15 cellular contexts compared by ENCODE assay signal in the genomic region with DNA sequence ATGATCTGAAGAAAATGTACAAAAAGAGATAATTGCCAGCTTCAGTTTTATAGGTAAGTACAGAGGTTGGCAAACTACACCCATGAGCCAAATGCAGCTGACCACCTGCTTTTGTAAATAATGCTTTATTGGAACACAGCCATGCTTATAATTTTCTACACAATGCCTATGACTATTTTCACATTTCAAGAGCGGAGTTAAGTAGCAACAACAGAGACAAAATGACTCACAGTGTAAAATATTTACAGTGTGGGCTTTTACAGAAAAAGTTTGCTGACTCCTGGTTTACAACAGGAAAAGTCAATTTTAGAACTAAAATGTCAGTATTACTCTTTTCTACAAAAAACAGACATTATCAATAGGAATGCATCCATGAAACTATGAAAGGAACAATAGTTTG. TPM values are rescaled to one million over a fixed set of nuclear protein-coding genes. Genes with fewer than 3 reads are reported as not detected.
DNase-seq lines count a peak whose midpoint lies in the region; ATAC-seq and TF ChIP-seq lines count a peak whose summit lies in the region.
"Had no signal": no experiment of that assay in that cellular context is flagged by ENCODE, and none has a peak within 500 bp of the region (broad histone marks: within the 10 kb centered on the region; RNA-seq: fewer than 3 reads in every experiment).

No MANE protein-coding gene starts in this region.

- peaks cover 60% of the 10 kb centered on the region for H3K36me3 ChIP-seq in SJSA1
- peaks cover 0 to 100% (median 85%) of the 10 kb centered on the region in 6 donors for H3K36me3 ChIP-seq in spleen

- no peak for ATAC-seq in activated CD8-positive, alpha-beta T cell treated with anti-CD3 and anti-CD28 coated beads for 36 hours
- ATAC-seq in GM18858 (IDR thresholded peaks at IDR 0.05; ENCODE audit: unreplicated experiment) = no peak
- ATAC-seq: activated naive CD8-positive, alpha-beta T cell treated with anti-CD3 and anti-CD28 coated beads, Interleukin-2, amount 50 U/mL, for 24 hours; lower lobe of right lung had no signal

- H3K9me3 Mint-ChIP-seq in activated CD8-positive, alpha-beta T cell treated with anti-CD3 and anti-CD28 coated beads for 36 hours = no peaks in the 10 kb centered on the region
- H3K9me3 Mint-ChIP-seq: activated naive CD8-positive, alpha-beta T cell treated with anti-CD3 and anti-CD28 coated beads, Interleukin-2, amount 50 U/mL, for 24 hours had no signal

- H3K4me3 ChIP-seq in AG10803 (ENCODE audit: low read length) (no peak overlapping the region), SJSA1 (no peak overlapping the region), fibroblast of the aortic adventitia (ENCODE audit: low read depth, low read length) (no peak overlapping the region), spleen (no peak overlapping the region)
- H3K4me3 ChIP-seq: lower lobe of right lung had no signal

- H3K4me1 Mint-ChIP-seq in activated CD8-positive, alpha-beta T cell treated with anti-CD3 and anti-CD28 coated beads for 36 hours (ENCODE audit: low read depth) = peaks cover 3% of the 10 kb centered on the region
- H3K4me1 Mint-ChIP-seq: activated naive CD8-positive, alpha-beta T cell treated with anti-CD3 and anti-CD28 coated beads, Interleukin-2, amount 50 U/mL, for 24 hours had no signal

- H3K36me3 Mint-ChIP-seq in activated CD8-positive, alpha-beta T cell treated with anti-CD3 and anti-CD28 coated beads for 36 hours (ENCODE audit: low read depth) = peaks cover 62% of the 10 kb centered on the region

- POLR2A ChIA-PET in activated CD8-positive, alpha-beta T cell treated with anti-CD3 and anti-CD28 coated beads for 36 hours (lab: Charles Lee) = no interaction called here

- CTCF ChIA-PET in activated CD8-positive, alpha-beta T cell treated with anti-CD3 and anti-CD28 coated beads for 36 hours (lab: Charles Lee) = no interaction called here

- TF ChIP-seq CTCF in AG10803 (conservative IDR thresholded peaks at IDR 0.05; ENCODE audit: low read length) (no peak), fibroblast of the aortic adventitia (IDR thresholded peaks at IDR 0.05; ENCODE audit: insufficient read depth, low read length) (no peak), spleen (IDR thresholded peaks at IDR 0.05 in 8 of 11, conservative IDR thresholded peaks at IDR 0.05 in 3 of 11) (no peak)
- no peak for TF ChIP-seq CTCF in activated CD8-positive, alpha-beta T cell treated with anti-CD3 and anti-CD28 coated beads for 36 hours (IDR thresholded peaks at IDR 0.05)

- H3K27ac ChIP-seq in SJSA1 = 0 out of 2 replicates have a peak overlapping the region, but pooled peaks have one; percentile 3
- H3K27ac ChIP-seq in spleen = no peak overlapping the region
- H3K27ac ChIP-seq: KMS-11, lower lobe of right lung, VCaP had no signal

- 89 to 98% (median 97%) methylated on average over 1 of the region's 1 CpG for WGBS in spleen, 5 donors

- H3K27me3 Mint-ChIP-seq in activated CD8-positive, alpha-beta T cell treated with anti-CD3 and anti-CD28 coated beads for 36 hours = no peaks in the 10 kb centered on the region
- H3K27me3 Mint-ChIP-seq: activated naive CD8-positive, alpha-beta T cell treated with anti-CD3 and anti-CD28 coated beads, Interleukin-2, amount 50 U/mL, for 24 hours had no signal

- H3K9me3 ChIP-seq in SJSA1 (replicated peaks) = no peaks in the 10 kb centered on the region
- H3K9me3 ChIP-seq in spleen = no peaks in the 10 kb centered on the region
- H3K9me3 ChIP-seq: lower lobe of right lung had no signal

- no peaks in the 10 kb centered on the region for H3K27me3 ChIP-seq in SJSA1 (replicated peaks)
- no peaks in the 10 kb centered on the region for H3K27me3 ChIP-seq in spleen (replicated peaks in 1 of 7)

- no peak overlapping the region for H3K27ac Mint-ChIP-seq in activated CD8-positive, alpha-beta T cell treated with anti-CD3 and anti-CD28 coated beads for 36 hours
- H3K27ac Mint-ChIP-seq: activated naive CD8-positive, alpha-beta T cell treated with anti-CD3 and anti-CD28 coated beads, Interleukin-2, amount 50 U/mL, for 24 hours had no signal

- H3K4me3 Mint-ChIP-seq in activated CD8-positive, alpha-beta T cell treated with anti-CD3 and anti-CD28 coated beads for 36 hours = no peak overlapping the region
- H3K4me3 Mint-ChIP-seq: activated naive CD8-positive, alpha-beta T cell treated with anti-CD3 and anti-CD28 coated beads, Interleukin-2, amount 50 U/mL, for 24 hours had no signal

- TF ChIP-seq POLR2A in spleen (IDR thresholded peaks at IDR 0.05) = no peak

- DNase-seq in AG10803 (ENCODE audit: low read depth) = peak; percentile 24
- DNase-seq in NCI-H1417 (lab: John Stamatoyannopoulos, UW) = peak in 2 of 3 experiments; percentile 15 to 57
- DNase-seq in SJSA1 (ENCODE audit: low read depth in 1 of 2, low spot score in 2 of 2) = peak in 1 of 2 experiments; percentile 47
- DNase-seq in fibroblast of the aortic adventitia (ENCODE audit: low read depth) = peak; percentile 41
- no peak for DNase-seq in KG1 (lab: John Stamatoyannopoulos, UW)
- DNase-seq in activated CD8-positive, alpha-beta T cell treated with anti-CD3 and anti-CD28 coated beads for 36 hours = no peak
- DNase-seq in spleen = no peak
- DNase-seq: activated naive CD8-positive, alpha-beta T cell treated with anti-CD3 and anti-CD28 coated beads, Interleukin-2, amount 50 U/mL, for 24 hours; lower lobe of right lung; NCI-H524; occipital lobe; SIG-M5 had no signal

- intact Hi-C loops in activated CD8-positive, alpha-beta T cell treated with anti-CD3 and anti-CD28 coated beads for 36 hours (cut with micrococcal nuclease) = no loop called here
- intact Hi-C loops in spleen (cut with DNase I; ENCODE audit: low total_unique reads) = no loop called here

- H3K4me1 ChIP-seq in SJSA1 (replicated peaks) (peaks cover 8% of the 10 kb centered on the region), spleen (no peaks in the 10 kb centered on the region)
- H3K4me1 ChIP-seq: lower lobe of right lung had no signal

RNA-seq across cellular contexts. Expression of a gene that starts 26.0 kb away (rescaled TPM):
- total RNA-seq in SJSA1 (2014; rRNA removed; shearing (Covaris generic)) = 15.8 and 21.9 TPM in 2 replicates
- 31.8 and 38.8 TPM in 2 replicates for total RNA-seq in fibroblast of the aortic adventitia (ENCODE audit: low replicate concordance)
- total RNA-seq in activated CD8-positive, alpha-beta T cell treated with anti-CD3 and anti-CD28 coated beads for 36 hours = 10 to 100 TPM; 23.4 to 23.9 TPM
- total RNA-seq in spleen = 10 to 100 TPM; 19.8 to 31.7 (median 23.6) TPM
- 10 to 100 TPM in 2 of 3 donors, 1 to 10 TPM in 1; 9.6 to 11.8 (median 11.1) TPM for polyA plus RNA-seq in spleen

Comparison
In these comparisons a context has a peak if more than half of its experiments do, and no peak if none do; other contexts are left out.
1. DNase-seq: peak in AG10803 (single experiment), NCI-H1417 (2 of 3) and fibroblast of the aortic adventitia (single experiment); none in KG1 (single experiment), activated CD8-positive, alpha-beta T cell treated with anti-CD3 and anti-CD28 coated beads for 36 hours (single experiment) and spleen (single experiment).